ENCODE assay signal across 8 cellular contexts in the genomic region with DNA sequence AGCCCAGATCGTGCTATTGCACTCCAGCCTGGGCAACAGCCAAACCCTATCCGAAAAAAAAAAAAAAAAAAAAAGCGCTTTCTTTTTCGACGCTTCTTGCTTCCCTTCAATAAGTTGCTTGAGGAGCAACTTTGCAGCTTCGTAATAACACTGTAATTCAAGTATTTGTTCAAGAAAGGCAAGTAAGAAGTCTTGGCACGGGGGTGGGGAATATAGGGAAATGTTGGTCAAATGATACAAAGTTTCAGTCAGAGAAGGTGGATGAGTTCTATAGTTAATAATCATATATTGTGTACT. TPM values are rescaled to one million over a fixed set of nuclear protein-coding genes. Genes with fewer than 3 reads are reported as not detected.
DNase-seq lines count a peak whose midpoint lies in the region; ATAC-seq and TF ChIP-seq lines count a peak whose summit lies in the region.

No MANE protein-coding gene starts in this region.

- TF ChIP-seq CTCF in ascending aorta (IDR thresholded peaks at IDR 0.05) (no peak), liver (IDR thresholded peaks at IDR 0.05; ENCODE audit: low read depth, low read length, missing input control) (no peak), tibial artery (IDR thresholded peaks at IDR 0.05) (no peak)

- peak overlapping the region; percentile 70 to 89 for H3K9ac ChIP-seq in liver (ENCODE audit: low read depth in 1 of 2, low read length in 2 of 2)

- WGBS in liver: 6% methylated on average over 7 of the region's 7 CpGs

- peak overlapping the region; percentile 87 for H3K27ac ChIP-seq in ascending aorta
- H3K27ac ChIP-seq in liver (ENCODE audit: low read depth in 1 of 2, low read length in 2 of 2): peak overlapping the region; percentile 83 to 91
- H3K27ac ChIP-seq in tibial artery: peak overlapping the region; percentile 90 to 95

- H3K36me3 Mint-ChIP-seq in activated T-cell treated with anti-CD3 and anti-CD28 coated beads, Interleukin-2, amount 50 U/mL, for 72 hours (ENCODE audit: insufficient read depth in 2 of 2): peaks cover 9 to 22% of the 10 kb centered on the region in 2 donors

- no peak for DNase-seq in activated T-cell treated with anti-CD3 and anti-CD28 coated beads, Interleukin-2, amount 50 U/mL, for 72 hours
- no peak for DNase-seq in activated T-cell treated with anti-CD3 and anti-CD28 coated beads, Interleukin-2, amount 50 U/mL, for 1 hour
- DNase-seq in ascending aorta (ENCODE audit: low spot score in 2 of 2) (no peak), tibial artery (no peak), globus pallidus (ENCODE audit: low spot score) (no peak), NCI-H1105 treated with DMSO at 0.1 percent for 48 hours (lab: John Stamatoyannopoulos, UW) (no peak), COLO829 (ENCODE audit: low spot score) (no peak)

- intact Hi-C loops in ascending aorta (cut with DNase I): loop anchor here (1.0 to 5.0 kb wide), 3 partner anchors 39 to 465 kb away; partner anchors contain the start of genes CLCC1 and SYPL2
- intact Hi-C loops in tibial artery (cut with DNase I; ENCODE audit: low total_unique reads): loop anchor here (5.0 to 10.0 kb wide), 2 partner anchors 40 to 108 kb away; partner anchors contain the start of genes GPR61 and SYPL2

- H3K36me3 ChIP-seq in ascending aorta (no peaks in the 10 kb centered on the region), liver (ENCODE audit: control insufficient read depth in 4 of 4, insufficient read depth in 3 of 4, low read depth in 1 of 4, low read length in 3 of 4) (no peaks in the 10 kb centered on the region), tibial artery (no peaks in the 10 kb centered on the region)

- no peak for TF ChIP-seq RAD21 in liver (IDR thresholded peaks at IDR 0.05)

- H3K27me3 ChIP-seq in ascending aorta (no peaks in the 10 kb centered on the region), liver (ENCODE audit: control insufficient read depth in 4 of 4, insufficient read depth in 4 of 4, low read length in 3 of 4) (no peaks in the 10 kb centered on the region), tibial artery (no peaks in the 10 kb centered on the region)

- H3K4me1 ChIP-seq in ascending aorta (peaks cover 4 to 12% of the 10 kb centered on the region in 2 donors), liver (ENCODE audit: control insufficient read depth in 4 of 4, insufficient read depth in 4 of 4, low read length in 3 of 4) (peaks cover 0 to 27% (median 18%) of the 10 kb centered on the region in 4 donors), tibial artery (peaks cover 0 to 33% (median 19%) of the 10 kb centered on the region in 4 donors)

- peak overlapping the region; percentile 96 for H3K27ac Mint-ChIP-seq in activated T-cell treated with anti-CD3 and anti-CD28 coated beads, Interleukin-2, amount 50 U/mL, for 72 hours

- ATAC-seq in activated T-cell treated with anti-CD3 and anti-CD28 coated beads, Interleukin-2, amount 50 U/mL, for 72 hours (replicated peaks in 1 of 2): no peak

- H3K9me3 ChIP-seq in ascending aorta (no peaks in the 10 kb centered on the region), liver (ENCODE audit: control insufficient read depth in 4 of 4, low read length in 3 of 4) (no peaks in the 10 kb centered on the region), tibial artery (no peaks in the 10 kb centered on the region)

- H3K4me3 ChIP-seq in ascending aorta (peak overlapping the region; percentile 77 to 87), liver (ENCODE audit: low read depth in 1 of 3, low read length in 3 of 3) (peak overlapping the region; percentile 82 to 96 (median 89)), tibial artery (peak overlapping the region; percentile 83 to 92)

- H3K9me3 Mint-ChIP-seq in activated T-cell treated with anti-CD3 and anti-CD28 coated beads, Interleukin-2, amount 50 U/mL, for 72 hours: no peaks in the 10 kb centered on the region

- peak overlapping the region; percentile 90 to 98 for H3K4me3 Mint-ChIP-seq in activated T-cell treated with anti-CD3 and anti-CD28 coated beads, Interleukin-2, amount 50 U/mL, for 72 hours

- peaks cover 39% of the 10 kb centered on the region for H3K4me1 Mint-ChIP-seq in activated T-cell treated with anti-CD3 and anti-CD28 coated beads, Interleukin-2, amount 50 U/mL, for 72 hours (ENCODE audit: low read depth)

- no peaks in the 10 kb centered on the region for H3K27me3 Mint-ChIP-seq in activated T-cell treated with anti-CD3 and anti-CD28 coated beads, Interleukin-2, amount 50 U/mL, for 72 hours (ENCODE audit: low read depth)

TF ChIP-seq in liver, 16 proteins besides CTCF, POLR2A, EP300 and RAD21:
- TF ChIP-seq YY1 (IDR thresholded peaks at IDR 0.05): no peak
- TF ChIP-seq GABPA (IDR thresholded peaks at IDR 0.05 in 1 of 2, conservative IDR thresholded peaks at IDR 0.05 in 1 of 2): no peak
- no peak for TF ChIP-seq TAF1 (conservative IDR thresholded peaks at IDR 0.05)
- TF ChIP-seq, protein P1, sequence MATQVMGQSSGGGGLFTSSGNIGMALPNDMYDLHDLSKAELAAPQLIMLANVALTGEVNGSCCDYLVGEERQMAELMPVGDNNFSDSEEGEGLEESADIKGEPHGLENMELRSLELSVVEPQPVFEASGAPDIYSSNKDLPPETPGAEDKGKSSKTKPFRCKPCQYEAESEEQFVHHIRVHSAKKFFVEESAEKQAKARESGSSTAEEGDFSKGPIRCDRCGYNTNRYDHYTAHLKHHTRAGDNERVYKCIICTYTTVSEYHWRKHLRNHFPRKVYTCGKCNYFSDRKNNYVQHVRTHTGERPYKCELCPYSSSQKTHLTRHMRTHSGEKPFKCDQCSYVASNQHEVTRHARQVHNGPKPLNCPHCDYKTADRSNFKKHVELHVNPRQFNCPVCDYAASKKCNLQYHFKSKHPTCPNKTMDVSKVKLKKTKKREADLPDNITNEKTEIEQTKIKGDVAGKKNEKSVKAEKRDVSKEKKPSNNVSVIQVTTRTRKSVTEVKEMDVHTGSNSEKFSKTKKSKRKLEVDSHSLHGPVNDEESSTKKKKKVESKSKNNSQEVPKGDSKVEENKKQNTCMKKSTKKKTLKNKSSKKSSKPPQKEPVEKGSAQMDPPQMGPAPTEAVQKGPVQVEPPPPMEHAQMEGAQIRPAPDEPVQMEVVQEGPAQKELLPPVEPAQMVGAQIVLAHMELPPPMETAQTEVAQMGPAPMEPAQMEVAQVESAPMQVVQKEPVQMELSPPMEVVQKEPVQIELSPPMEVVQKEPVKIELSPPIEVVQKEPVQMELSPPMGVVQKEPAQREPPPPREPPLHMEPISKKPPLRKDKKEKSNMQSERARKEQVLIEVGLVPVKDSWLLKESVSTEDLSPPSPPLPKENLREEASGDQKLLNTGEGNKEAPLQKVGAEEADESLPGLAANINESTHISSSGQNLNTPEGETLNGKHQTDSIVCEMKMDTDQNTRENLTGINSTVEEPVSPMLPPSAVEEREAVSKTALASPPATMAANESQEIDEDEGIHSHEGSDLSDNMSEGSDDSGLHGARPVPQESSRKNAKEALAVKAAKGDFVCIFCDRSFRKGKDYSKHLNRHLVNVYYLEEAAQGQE (IDR thresholded peaks at IDR 0.05): no peak
- TF ChIP-seq FOXA1 (IDR thresholded peaks at IDR 0.05): no peak
- TF ChIP-seq RXRA (IDR thresholded peaks at IDR 0.05): no peak

RNA-seq across cellular contexts. Expression of gene PSMA5, which starts 0.9 kb away (rescaled TPM):
- 100 to 1,000 TPM; 169 to 179 TPM for total RNA-seq in activated T-cell treated with anti-CD3 and anti-CD28 coated beads, Interleukin-2, amount 50 U/mL, for 72 hours
- total RNA-seq in ascending aorta (2.6 TPM), liver (10 to 100 TPM; 26.3 to 73.2 TPM)
- polyA plus RNA-seq in liver: 10 to 100 TPM; 62.5 to 88.6 TPM

RNA-seq across cellular contexts. Expression of gene SORT1, which starts 29.4 kb away (rescaled TPM):
- total RNA-seq in activated T-cell treated with anti-CD3 and anti-CD28 coated beads, Interleukin-2, amount 50 U/mL, for 72 hours: 1 to 10 TPM; 1.4 to 4.8 TPM
- total RNA-seq in ascending aorta (111 TPM), liver (10 to 100 TPM in 1 of 2 donors, 1 to 10 TPM in 1; 5.4 to 10.6 TPM)
- 1 to 10 TPM; 1.0 to 1.3 TPM for polyA plus RNA-seq in liver

RNA-seq across cellular contexts. Expression of gene SYPL2, which starts 39.2 kb away (rescaled TPM):
- total RNA-seq in activated T-cell treated with anti-CD3 and anti-CD28 coated beads, Interleukin-2, amount 50 U/mL, for 72 hours: under 1 TPM; 0.10 to 0.37 TPM
- total RNA-seq in ascending aorta (8.1 TPM), liver (1 to 10 TPM in 1 of 2 donors, under 1 TPM in 1; 0.14 to 4.4 TPM)
- polyA plus RNA-seq in liver: 1 to 10 TPM; 3.0 to 4.7 TPM

RNA-seq across cellular contexts. Expression of gene ATXN7L2, which starts 56.6 kb away (rescaled TPM):
- 10 to 100 TPM; 11.9 to 13.3 TPM for total RNA-seq in activated T-cell treated with anti-CD3 and anti-CD28 coated beads, Interleukin-2, amount 50 U/mL, for 72 hours
- 5.9 TPM for total RNA-seq in ascending aorta
- 1 to 10 TPM in 1 of 2 donors, under 1 TPM in 1; 0.61 to 1.6 TPM for total RNA-seq in liver
- 1 to 10 TPM; 1.0 to 1.7 TPM for polyA plus RNA-seq in liver
